Comparison of ENCODE assay signal across 24 cellular contexts in genomic region chr16:8607214-8607613, GRCh38. TPM values are rescaled to one million over a fixed set of nuclear protein-coding genes. Genes with fewer than 3 reads are reported as not detected.
DNase-seq lines count a peak whose midpoint lies in the region; ATAC-seq, FAIRE-seq and TF ChIP-seq lines count a peak whose summit lies in the region.
"Had no signal": no experiment of that assay in that cellular context is flagged by ENCODE, and none has a peak within 500 bp of the region (broad histone marks: within the 10 kb centered on the region; RNA-seq: fewer than 3 reads in every experiment).

No MANE protein-coding gene starts in this region.

- TF ChIP-seq CTCF in H1 (IDR thresholded peaks at IDR 0.05; ENCODE audit: control extremely low read depth in 1 of 3, insufficient read depth in 1 of 3, low read depth in 1 of 3, low read length in 3 of 3) (no peak), breast epithelium (IDR thresholded peaks at IDR 0.05) (no peak)

- H3K79me1 ChIP-seq in H1 (ENCODE audit: low read depth, low read length) (no peaks in the 10 kb centered on the region), trophoblast cell (ENCODE audit: low read length) (no peaks in the 10 kb centered on the region)

- no peak overlapping the region for H4K91ac ChIP-seq in H1 (replicated peaks; ENCODE audit: insufficient read length, low read length)
- no peak overlapping the region for H4K91ac ChIP-seq in trophoblast cell (ENCODE audit: low read depth, low read length)

- no peaks in the 10 kb centered on the region for H3K36me3 Mint-ChIP-seq in naive thymus-derived CD8-positive, alpha-beta T cell
- H3K36me3 Mint-ChIP-seq: CD14-positive monocyte; CD4-positive, alpha-beta memory T cell; CD4-positive, CD25-positive, alpha-beta regulatory T cell; CD8-positive, alpha-beta memory T cell had no signal

- no peaks in the 10 kb centered on the region for H4K20me1 ChIP-seq in H1 (replicated peaks in 1 of 2; ENCODE audit: control insufficient read depth in 1 of 2, insufficient read depth in 2 of 2, low read length in 2 of 2)
- H4K20me1 ChIP-seq: BLaER1 had no signal

- intact Hi-C loops in breast epithelium (cut with DNase I; ENCODE audit: low total_unique reads) = no loop called here

- H2BK120ac ChIP-seq in H1 (replicated peaks; ENCODE audit: low read depth, low read length) = no peak overlapping the region
- no peak overlapping the region for H2BK120ac ChIP-seq in trophoblast cell (ENCODE audit: insufficient read depth, low read length, poor library complexity)

- H4K8ac ChIP-seq in H1 (ENCODE audit: extremely low read depth, insufficient read depth, low read length) (peak overlapping the region; percentile 58; the same call in 1 of the 2 replicates), trophoblast cell (ENCODE audit: low read depth, low read length) (no peak overlapping the region)

- no peaks in the 10 kb centered on the region for H3K79me2 ChIP-seq in H1 (ENCODE audit: control insufficient read depth in 1 of 2, insufficient read depth in 2 of 2, low read length in 2 of 2)
- no peaks in the 10 kb centered on the region for H3K79me2 ChIP-seq in trophoblast cell (ENCODE audit: control insufficient read depth, insufficient read depth, low read length, poor library complexity)

- FAIRE-seq in H1 (lab: Jason Lieb, UNC) = no peak
- FAIRE-seq: A204.1, G401.6, GM12891, GM19239 had no signal

- H3K56ac ChIP-seq in H1 (replicated peaks; ENCODE audit: insufficient read length, low read depth, low read length) = no peak overlapping the region

- TF ChIP-seq POLR2A in H1 (IDR thresholded peaks at IDR 0.05; ENCODE audit: control extremely low read depth in 1 of 2, low read depth in 2 of 2, low read length in 2 of 2) = no peak
- TF ChIP-seq POLR2A in breast epithelium (IDR thresholded peaks at IDR 0.05) = no peak

- no peaks in the 10 kb centered on the region for H3K23me2 ChIP-seq in H1 (ENCODE audit: low read depth, low read length)

- H2BK15ac ChIP-seq in H1 (ENCODE audit: low read length) = no peak overlapping the region

- H3K9me3 Mint-ChIP-seq in naive thymus-derived CD8-positive, alpha-beta T cell = peaks cover 0 to 3% (median 0%) of the 10 kb centered on the region in 9 donors
- H3K9me3 Mint-ChIP-seq: CD4-positive, CD25-positive, alpha-beta regulatory T cell; CD8-positive, alpha-beta memory T cell had no signal

- H3K4me3 ChIP-seq in H1 (ENCODE audit: extremely low read depth in 1 of 4, insufficient read depth in 2 of 4, low read depth in 3 of 4, low read length in 4 of 4) (no peak overlapping the region), trophoblast cell (ENCODE audit: low read depth, low read length) (no peak overlapping the region), breast epithelium (no peak overlapping the region)
- H3K4me3 ChIP-seq: BLaER1 had no signal

- H3K27me3 ChIP-seq in H1 (replicated peaks in 1 of 4; ENCODE audit: control insufficient read depth in 3 of 4, extremely low read depth in 1 of 4, insufficient read depth in 3 of 4, low read length in 3 of 4) (no peaks in the 10 kb centered on the region; a peak in 2 of 7 replicates), trophoblast cell (ENCODE audit: insufficient read depth, low read length) (no peaks in the 10 kb centered on the region), breast epithelium (no peaks in the 10 kb centered on the region)
- H3K27me3 ChIP-seq: BLaER1 had no signal

- H2BK5ac ChIP-seq in H1 (ENCODE audit: low read depth, low read length) (no peak overlapping the region), trophoblast cell (ENCODE audit: low read depth, low read length, poor library complexity) (no peak overlapping the region)

- H3K4me1 ChIP-seq in H1 (replicated peaks in 1 of 4; ENCODE audit: control insufficient read depth in 3 of 4, insufficient read depth in 4 of 4, low read length in 3 of 4) (peaks cover 0 to 3% (median 0%) of the 10 kb centered on the region in 4 experiments; a peak in 2 of 7 replicates), trophoblast cell (ENCODE audit: control insufficient read depth in 1 of 2, insufficient read depth in 2 of 2, low read length in 2 of 2) (no peaks in the 10 kb centered on the region), breast epithelium (no peaks in the 10 kb centered on the region)
- H3K4me1 ChIP-seq: BE2C, BLaER1 had no signal

- H3K4ac ChIP-seq in H1 (replicated peaks; ENCODE audit: insufficient read length, low read depth, low read length) = no peak overlapping the region
- no peak overlapping the region for H3K4ac ChIP-seq in trophoblast cell (ENCODE audit: low read depth, low read length)

- 71% methylated on average over 9 of the region's 9 CpGs; no CpG with 5 or more reads in 1 of the 2 experiments for WGBS in H1 (ENCODE audit: extremely low coverage in 1 of 2, insufficient coverage in 1 of 2, insufficient read length in 1 of 2, insufficient replicate concordance in 2 of 2, low coverage in 1 of 2, low lambda C conversion rate in 2 of 2, missing lambda C conversion rate in 1 of 2), 2 experiments
- no CpG with 5 or more reads among the region's 9 CpGs for WGBS in trophoblast cell (ENCODE audit: extremely low coverage, insufficient coverage, insufficient read length)

- no peak overlapping the region for H3K27ac ChIP-seq in H1 (ENCODE audit: low read depth, low read length)
- H3K27ac ChIP-seq in trophoblast cell (ENCODE audit: low read depth, low read length) = no peak overlapping the region
- no peak overlapping the region for H3K27ac ChIP-seq in breast epithelium
- H3K27ac ChIP-seq: BLaER1 had no signal

- peaks cover 7 to 20% (median 19%) of the 10 kb centered on the region in 5 donors for H3K27me3 Mint-ChIP-seq in naive thymus-derived CD8-positive, alpha-beta T cell

- no peaks in the 10 kb centered on the region for H3K9me3 ChIP-seq in H1 (ENCODE audit: insufficient read depth in 2 of 2, low read depth in 1 of 2, low read length in 1 of 2)
- no peaks in the 10 kb centered on the region for H3K9me3 ChIP-seq in trophoblast cell (ENCODE audit: insufficient read depth, low read depth, low read length)
- no peaks in the 10 kb centered on the region for H3K9me3 ChIP-seq in breast epithelium
- H3K9me3 ChIP-seq: BE2C, BLaER1 had no signal

- no peak overlapping the region for H2BK12ac ChIP-seq in H1 (ENCODE audit: low read depth, low read length)
- H2BK12ac ChIP-seq in trophoblast cell (ENCODE audit: low read length) = no peak overlapping the region

- H4K12ac ChIP-seq in trophoblast cell (ENCODE audit: low read depth, low read length) = no peak overlapping the region

- no peaks in the 10 kb centered on the region for H3K4me1 Mint-ChIP-seq in naive thymus-derived CD8-positive, alpha-beta T cell
- H3K4me1 Mint-ChIP-seq: CD14-positive monocyte; CD4-positive, alpha-beta memory T cell; CD8-positive, alpha-beta memory T cell had no signal

- H3K4me2 ChIP-seq in H1 (ENCODE audit: insufficient read depth in 1 of 2, low read depth in 2 of 2, low read length in 2 of 2) (no peak overlapping the region), trophoblast cell (ENCODE audit: low read length) (no peak overlapping the region)
- H3K4me2 ChIP-seq: BLaER1 had no signal

- H2AFZ ChIP-seq in H1 (ENCODE audit: low read length) = no peak overlapping the region
- no peak overlapping the region for H2AFZ ChIP-seq in trophoblast cell (ENCODE audit: insufficient read depth, low read length, poor library complexity)

- H2BK20ac ChIP-seq in H1 (ENCODE audit: low read length) = no peak overlapping the region

- POLR2A ChIA-PET in H1 (lab: Charles Lee; ENCODE audit: partially characterized antibody) = interaction anchor here (0.8 to 1.6 kb wide), 3 partner anchors 9 to 18 kb away, joined by 3 to 4 read pairs (median 4); partner anchors contain the start of gene METTL22
- POLR2A ChIA-PET in naive thymus-derived CD8-positive, alpha-beta T cell (lab: Charles Lee) = no interaction called here

- H3K14ac ChIP-seq in H1 (ENCODE audit: insufficient read length) = no peak overlapping the region
- H3K14ac ChIP-seq in trophoblast cell (ENCODE audit: low read length) = no peak overlapping the region

- no peak for TF ChIP-seq RAD21 in H1 (IDR thresholded peaks at IDR 0.05 in 1 of 2, conservative IDR thresholded peaks at IDR 0.05 in 1 of 2; ENCODE audit: low read depth in 2 of 2, low read length in 2 of 2)

- H4K5ac ChIP-seq in H1 (ENCODE audit: insufficient read length, low read depth, low read length) = no peak overlapping the region

- peak overlapping the region in 1 of 10 donors; percentile 67 for H3K27ac Mint-ChIP-seq in naive thymus-derived CD8-positive, alpha-beta T cell
- H3K27ac Mint-ChIP-seq: CD14-positive monocyte; CD4-positive, alpha-beta memory T cell; CD4-positive, CD25-positive, alpha-beta regulatory T cell; CD8-positive, alpha-beta memory T cell had no signal

- CTCF ChIA-PET in H1 (lab: Charles Lee; ENCODE audit: partially characterized antibody) = interaction anchor here (1.8 to 18.3 kb wide), 2 partner anchors 23 to 36 kb away, joined by 4 to 117 read pairs; no protein-coding TSS in a partner anchor

- H3K18ac ChIP-seq in H1 (ENCODE audit: extremely low read depth, low read length) (no peak overlapping the region), trophoblast cell (ENCODE audit: low read length) (no peak overlapping the region)

- no peak for TF ChIP-seq EP300 in H1 (IDR thresholded peaks at IDR 0.05; ENCODE audit: borderline replicate concordance in 1 of 2, low read depth in 2 of 2, low read length in 2 of 2)

- H3K9ac ChIP-seq in H1 (replicated peaks in 1 of 4; ENCODE audit: extremely low read depth in 1 of 4, low read depth in 3 of 4, low read length in 3 of 4) = no peak overlapping the region
- H3K9ac ChIP-seq in trophoblast cell (ENCODE audit: low read length) = peak overlapping the region; percentile 14
- H3K9ac ChIP-seq: BLaER1 had no signal

- DNase-seq in H1 (ENCODE audit: low read depth in 1 of 2, low spot score in 2 of 2) (no peak), trophoblast cell (no peak), H4 (ENCODE audit: low spot score) (no peak), breast epithelium (ENCODE audit: low spot score in 2 of 2) (no peak)
- DNase-seq in naive thymus-derived CD8-positive, alpha-beta T cell = no peak
- DNase-seq: 8988T; ACHN; BE2C; C1 segment of cervical spinal cord; CD4-positive, alpha-beta memory T cell; CD4-positive, CD25-positive, alpha-beta regulatory T cell; CD8-positive, alpha-beta memory T cell; COR-L47; DMS 273 treated with DMSO at 0.1 percent for 48 hours; DMS153; DMS79 treated with DMSO at 0.1 percent for 48 hours; GF-D8 had no signal

- ATAC-seq in naive thymus-derived CD8-positive, alpha-beta T cell = no peak

- no peak overlapping the region for H3K23ac ChIP-seq in H1 (ENCODE audit: insufficient read length)
- H3K23ac ChIP-seq in trophoblast cell (ENCODE audit: low read length) = no peak overlapping the region

- no peak overlapping the region for H2AK5ac ChIP-seq in H1 (ENCODE audit: low read depth, low read length)
- H2AK5ac ChIP-seq in trophoblast cell (ENCODE audit: low read length) = no peak overlapping the region

- H3K36me3 ChIP-seq in H1 (ENCODE audit: control insufficient read depth in 2 of 4, insufficient read depth in 4 of 4, low read length in 3 of 4) (no peaks in the 10 kb centered on the region), trophoblast cell (ENCODE audit: control insufficient read depth in 1 of 2, insufficient read depth in 2 of 2, low read length in 2 of 2) (no peaks in the 10 kb centered on the region), breast epithelium (no peaks in the 10 kb centered on the region)
- H3K36me3 ChIP-seq: BE2C, BLaER1 had no signal

- no peak overlapping the region for H3K4me3 Mint-ChIP-seq in naive thymus-derived CD8-positive, alpha-beta T cell
- H3K4me3 Mint-ChIP-seq: CD14-positive monocyte; CD4-positive, alpha-beta memory T cell; CD8-positive, alpha-beta memory T cell had no signal

RNA-seq across cellular contexts. Expression of gene METTL22, which starts 14.3 kb away (rescaled TPM):
- total RNA-seq in H1 (2021; fragmentation: NEBNext Ultra II Directional; extraction: Animal tissue kit (Norgen Biotek cat#: 25700)) = 56.0 and 56.7 TPM in 2 replicates
- 85.2 and 129 TPM in 2 replicates for polyA plus RNA-seq in H1 (2011; rRNA removed)
- polyA plus RNA-seq in H1 (2011; cell fraction: cytosol; rRNA removed) = 107 TPM
- polyA plus RNA-seq in H1 (2011; cell fraction: nucleus; rRNA removed) = 221 TPM
- polyA plus RNA-seq in H1 (2012, experiment 1 of 2) = 36.6 to 55.9 TPM (median 47.9 TPM) in 4 replicates
- polyA plus RNA-seq in H1 (2012, experiment 2 of 2) = 42.3 TPM
- polyA plus RNA-seq in H1 (2013, experiment 1 of 2) = 45.4 TPM
- 41.7 TPM for polyA plus RNA-seq in H1 (2013, experiment 2 of 2)
- polyA minus RNA-seq in H1 (2011; rRNA and poly(A)+ RNA removed) = 89.6 and 106 TPM in 2 replicates
- polyA minus RNA-seq in H1 (2011; cell fraction: cytosol; rRNA and poly(A)+ RNA removed) = 58.5 TPM
- 110 TPM for polyA minus RNA-seq in H1 (2011; cell fraction: nucleus; rRNA and poly(A)+ RNA removed)
- polyA plus RNA-seq in trophoblast cell (2013) = 21.8 and 25.3 TPM in 2 replicates
- total RNA-seq in H4 (2014; rRNA removed; shearing (Covaris generic)) = 16.1 and 17.1 TPM in 2 replicates
- 10 to 100 TPM; 49.6 to 52.2 TPM for total RNA-seq in naive thymus-derived CD8-positive, alpha-beta T cell
- 10 to 100 TPM in 2 of 3 donors, 1 to 10 TPM in 1; 6.9 to 12.7 (median 11.1) TPM for polyA plus RNA-seq in naive thymus-derived CD8-positive, alpha-beta T cell
- total RNA-seq in breast epithelium = 10 to 100 TPM; 26.9 to 36.1 (median 27.4) TPM

RNA-seq across cellular contexts. Expression of gene TMEM114, which starts 16.9 kb away (rescaled TPM):
- 1.6 TPM in 2 replicates for total RNA-seq in H1 (2021; fragmentation: NEBNext Ultra II Directional; extraction: Animal tissue kit (Norgen Biotek cat#: 25700))
- 2.9 and 5.4 TPM in 2 replicates for polyA plus RNA-seq in H1 (2011; rRNA removed)
- 4.3 TPM for polyA plus RNA-seq in H1 (2011; cell fraction: cytosol; rRNA removed)
- 4.4 TPM for polyA plus RNA-seq in H1 (2011; cell fraction: nucleus; rRNA removed)
- polyA plus RNA-seq in H1 (2012, experiment 1 of 2) = 1.0 to 3.6 TPM (median 2.7 TPM) in 4 replicates
- 1.5 TPM for polyA plus RNA-seq in H1 (2012, experiment 2 of 2)
- polyA plus RNA-seq in H1 (2013, experiment 1 of 2) = 0.55 TPM
- polyA plus RNA-seq in H1 (2013, experiment 2 of 2) = 0.70 TPM
- polyA minus RNA-seq in H1 (2011; rRNA and poly(A)+ RNA removed) = 0.19 and 0.80 TPM in 2 replicates
- polyA minus RNA-seq in H1 (2011; cell fraction: cytosol; rRNA and poly(A)+ RNA removed) = not detected
- polyA minus RNA-seq in H1 (2011; cell fraction: nucleus; rRNA and poly(A)+ RNA removed) = not detected
- not detected in 2 replicates for polyA plus RNA-seq in trophoblast cell (2013)
- not detected in 2 replicates for total RNA-seq in H4 (2014; rRNA removed; shearing (Covaris generic))
- not detected for total RNA-seq in naive thymus-derived CD8-positive, alpha-beta T cell
- not detected for polyA plus RNA-seq in naive thymus-derived CD8-positive, alpha-beta T cell
- not detected for total RNA-seq in breast epithelium
- total RNA-seq: CD4-positive, alpha-beta memory T cell; CD4-positive, CD25-positive, alpha-beta regulatory T cell; CD8-positive, alpha-beta memory T cell had no signal
- polyA plus RNA-seq: AG04450; CD14-positive monocyte; CD4-positive, alpha-beta memory T cell; CD4-positive, CD25-positive, alpha-beta regulatory T cell; CD8-positive, alpha-beta memory T cell had no signal
